Comparison of ENCODE assay signal across 1 cellular context in genomic region chr20:2742934-2743559, GRCh38.
TF ChIP-seq lines count a peak whose summit lies in the region.

No MANE protein-coding gene starts in this region.

TF ChIP-seq in HepG2, 621 proteins besides CTCF, POLR2A, EP300 and RAD21 (continued from another document and continues in another):
- TF ChIP-seq HINFP (CRISPR knock-in tag; IDR thresholded peaks at IDR 0.05; ENCODE audit: low read depth) (peak; percentile 29; the same call in 1 of the 2 replicates), ZNF567 (CRISPR knock-in tag; IDR thresholded peaks at IDR 0.05; ENCODE audit: borderline replicate concordance) (no peak), DNMT3B (CRISPR knock-in tag; conservative IDR thresholded peaks at IDR 0.05) (no peak), ZMYM4 (CRISPR knock-in tag; IDR thresholded peaks at IDR 0.05) (0 out of 2 replicates have a peak, but pooled peaks have one; percentile 19), ZNF30 (CRISPR knock-in tag; IDR thresholded peaks at IDR 0.05) (no peak), ZBTB4 (CRISPR knock-in tag; IDR thresholded peaks at IDR 0.05; ENCODE audit: borderline replicate concordance) (no peak), ZNF331 (CRISPR knock-in tag; IDR thresholded peaks at IDR 0.05) (peak; percentile 72; the same call in 1 of the 2 replicates), NFE2 (CRISPR knock-in tag; IDR thresholded peaks at IDR 0.05) (no peak), PAF1 (CRISPR knock-in tag; IDR thresholded peaks at IDR 0.05) (no peak), RBM22 (optimal IDR thresholded peaks at IDR 0.05; ENCODE audit: low read length) (no peak), ZFX (CRISPR knock-in tag; IDR thresholded peaks at IDR 0.05; ENCODE audit: low read depth) (no peak), ZNF792 (CRISPR knock-in tag; IDR thresholded peaks at IDR 0.05) (no peak), RNF2 (conservative IDR thresholded peaks at IDR 0.05; ENCODE audit: low read depth) (0 out of 2 replicates have a peak, but pooled peaks have one; percentile 52), ZNF713 (CRISPR knock-in tag; IDR thresholded peaks at IDR 0.05) (no peak), FOXA3 (CRISPR knock-in tag; IDR thresholded peaks at IDR 0.05) (0 out of 2 replicates have a peak, but pooled peaks have one; percentile 25), ONECUT2 (CRISPR knock-in tag; IDR thresholded peaks at IDR 0.05) (no peak), ZSCAN12 (CRISPR knock-in tag; IDR thresholded peaks at IDR 0.05) (no peak), NFKB2 (CRISPR knock-in tag; IDR thresholded peaks at IDR 0.05; ENCODE audit: borderline replicate concordance) (0 out of 2 replicates have a peak, but pooled peaks have one; percentile 33), SYNCRIP (IDR thresholded peaks at IDR 0.05; ENCODE audit: insufficient read depth, low read depth, low read length) (no peak), GABPB1 (CRISPR knock-in tag; IDR thresholded peaks at IDR 0.05) (no peak), ZFP36L1 (CRISPR knock-in tag; IDR thresholded peaks at IDR 0.05) (no peak), GPBP1L1 (CRISPR knock-in tag; IDR thresholded peaks at IDR 0.05) (no peak), KLF13 (CRISPR knock-in tag; IDR thresholded peaks at IDR 0.05) (no peak), MEIS1 (CRISPR knock-in tag; IDR thresholded peaks at IDR 0.05; ENCODE audit: borderline replicate concordance) (peak; percentile 32; the same call in 1 of the 2 replicates), ZC3H13 (CRISPR knock-in tag; IDR thresholded peaks at IDR 0.05) (no peak), KLF12 (CRISPR knock-in tag; IDR thresholded peaks at IDR 0.05; ENCODE audit: borderline replicate concordance) (no peak), ARID3A (IDR thresholded peaks at IDR 0.05; ENCODE audit: low read depth, low read length) (no peak), TOPORS (CRISPR knock-in tag; IDR thresholded peaks at IDR 0.05) (no peak), HMGXB3 (CRISPR knock-in tag; IDR thresholded peaks at IDR 0.05; ENCODE audit: borderline replicate concordance) (no peak), NFYB (CRISPR knock-in tag; IDR thresholded peaks at IDR 0.05) (no peak), NFRKB (IDR thresholded peaks at IDR 0.05) (no peak), TGIF2 (CRISPR knock-in tag; IDR thresholded peaks at IDR 0.05) (0 out of 2 replicates have a peak, but pooled peaks have one; percentile 52), KDM4B (CRISPR knock-in tag; IDR thresholded peaks at IDR 0.05) (peak; percentile 49; the same call in 1 of the 2 replicates), ZNF160 (CRISPR knock-in tag; IDR thresholded peaks at IDR 0.05) (no peak)
- TF ChIP-seq, protein P1, sequence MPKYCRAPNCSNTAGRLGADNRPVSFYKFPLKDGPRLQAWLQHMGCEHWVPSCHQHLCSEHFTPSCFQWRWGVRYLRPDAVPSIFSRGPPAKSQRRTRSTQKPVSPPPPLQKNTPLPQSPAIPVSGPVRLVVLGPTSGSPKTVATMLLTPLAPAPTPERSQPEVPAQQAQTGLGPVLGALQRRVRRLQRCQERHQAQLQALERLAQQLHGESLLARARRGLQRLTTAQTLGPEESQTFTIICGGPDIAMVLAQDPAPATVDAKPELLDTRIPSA (CRISPR knock-in tag; IDR thresholded peaks at IDR 0.05; ENCODE audit: borderline replicate concordance), result no peak
- TF ChIP-seq, protein P2, sequence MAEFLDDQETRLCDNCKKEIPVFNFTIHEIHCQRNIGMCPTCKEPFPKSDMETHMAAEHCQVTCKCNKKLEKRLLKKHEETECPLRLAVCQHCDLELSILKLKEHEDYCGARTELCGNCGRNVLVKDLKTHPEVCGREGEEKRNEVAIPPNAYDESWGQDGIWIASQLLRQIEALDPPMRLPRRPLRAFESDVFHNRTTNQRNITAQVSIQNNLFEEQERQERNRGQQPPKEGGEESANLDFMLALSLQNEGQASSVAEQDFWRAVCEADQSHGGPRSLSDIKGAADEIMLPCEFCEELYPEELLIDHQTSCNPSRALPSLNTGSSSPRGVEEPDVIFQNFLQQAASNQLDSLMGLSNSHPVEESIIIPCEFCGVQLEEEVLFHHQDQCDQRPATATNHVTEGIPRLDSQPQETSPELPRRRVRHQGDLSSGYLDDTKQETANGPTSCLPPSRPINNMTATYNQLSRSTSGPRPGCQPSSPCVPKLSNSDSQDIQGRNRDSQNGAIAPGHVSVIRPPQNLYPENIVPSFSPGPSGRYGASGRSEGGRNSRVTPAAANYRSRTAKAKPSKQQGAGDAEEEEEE (CRISPR knock-in tag; IDR thresholded peaks at IDR 0.05; ENCODE audit: borderline replicate concordance), result no peak
- TF ChIP-seq, protein P3, sequence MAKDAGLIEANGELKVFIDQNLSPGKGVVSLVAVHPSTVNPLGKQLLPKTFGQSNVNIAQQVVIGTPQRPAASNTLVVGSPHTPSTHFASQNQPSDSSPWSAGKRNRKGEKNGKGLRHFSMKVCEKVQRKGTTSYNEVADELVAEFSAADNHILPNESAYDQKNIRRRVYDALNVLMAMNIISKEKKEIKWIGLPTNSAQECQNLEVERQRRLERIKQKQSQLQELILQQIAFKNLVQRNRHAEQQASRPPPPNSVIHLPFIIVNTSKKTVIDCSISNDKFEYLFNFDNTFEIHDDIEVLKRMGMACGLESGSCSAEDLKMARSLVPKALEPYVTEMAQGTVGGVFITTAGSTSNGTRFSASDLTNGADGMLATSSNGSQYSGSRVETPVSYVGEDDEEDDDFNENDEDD (CRISPR knock-in tag; IDR thresholded peaks at IDR 0.05; ENCODE audit: borderline replicate concordance), result no peak
- TF ChIP-seq, protein P4, sequence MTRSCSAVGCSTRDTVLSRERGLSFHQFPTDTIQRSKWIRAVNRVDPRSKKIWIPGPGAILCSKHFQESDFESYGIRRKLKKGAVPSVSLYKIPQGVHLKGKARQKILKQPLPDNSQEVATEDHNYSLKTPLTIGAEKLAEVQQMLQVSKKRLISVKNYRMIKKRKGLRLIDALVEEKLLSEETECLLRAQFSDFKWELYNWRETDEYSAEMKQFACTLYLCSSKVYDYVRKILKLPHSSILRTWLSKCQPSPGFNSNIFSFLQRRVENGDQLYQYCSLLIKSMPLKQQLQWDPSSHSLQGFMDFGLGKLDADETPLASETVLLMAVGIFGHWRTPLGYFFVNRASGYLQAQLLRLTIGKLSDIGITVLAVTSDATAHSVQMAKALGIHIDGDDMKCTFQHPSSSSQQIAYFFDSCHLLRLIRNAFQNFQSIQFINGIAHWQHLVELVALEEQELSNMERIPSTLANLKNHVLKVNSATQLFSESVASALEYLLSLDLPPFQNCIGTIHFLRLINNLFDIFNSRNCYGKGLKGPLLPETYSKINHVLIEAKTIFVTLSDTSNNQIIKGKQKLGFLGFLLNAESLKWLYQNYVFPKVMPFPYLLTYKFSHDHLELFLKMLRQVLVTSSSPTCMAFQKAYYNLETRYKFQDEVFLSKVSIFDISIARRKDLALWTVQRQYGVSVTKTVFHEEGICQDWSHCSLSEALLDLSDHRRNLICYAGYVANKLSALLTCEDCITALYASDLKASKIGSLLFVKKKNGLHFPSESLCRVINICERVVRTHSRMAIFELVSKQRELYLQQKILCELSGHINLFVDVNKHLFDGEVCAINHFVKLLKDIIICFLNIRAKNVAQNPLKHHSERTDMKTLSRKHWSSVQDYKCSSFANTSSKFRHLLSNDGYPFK (CRISPR knock-in tag; IDR thresholded peaks at IDR 0.05; ENCODE audit: borderline replicate concordance), result no peak
- TF ChIP-seq, protein P5, sequence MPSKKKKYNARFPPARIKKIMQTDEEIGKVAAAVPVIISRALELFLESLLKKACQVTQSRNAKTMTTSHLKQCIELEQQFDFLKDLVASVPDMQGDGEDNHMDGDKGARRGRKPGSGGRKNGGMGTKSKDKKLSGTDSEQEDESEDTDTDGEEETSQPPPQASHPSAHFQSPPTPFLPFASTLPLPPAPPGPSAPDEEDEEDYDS (CRISPR knock-in tag; IDR thresholded peaks at IDR 0.05), result peak; percentile 32; the same call in 1 of the 2 replicates
